ENCODE assay signal across 1 cellular context in genomic region chr4:53582194-53582593, GRCh38.
TF ChIP-seq lines count a peak whose summit lies in the region.

No MANE protein-coding gene starts in this region.

TF ChIP-seq in HepG2, 621 proteins besides CTCF, POLR2A, EP300 and RAD21 (continued from another document):
- TF ChIP-seq ZNF609 (CRISPR knock-in tag; IDR thresholded peaks at IDR 0.05; ENCODE audit: borderline replicate concordance), result peak; percentile 86
- no peak for TF ChIP-seq ZNF382 (CRISPR knock-in tag; IDR thresholded peaks at IDR 0.05; ENCODE audit: borderline replicate concordance)
- TF ChIP-seq, protein P1, sequence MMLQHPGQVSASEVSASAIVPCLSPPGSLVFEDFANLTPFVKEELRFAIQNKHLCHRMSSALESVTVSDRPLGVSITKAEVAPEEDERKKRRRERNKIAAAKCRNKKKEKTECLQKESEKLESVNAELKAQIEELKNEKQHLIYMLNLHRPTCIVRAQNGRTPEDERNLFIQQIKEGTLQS (CRISPR knock-in tag; IDR thresholded peaks at IDR 0.05), result no peak
- TF ChIP-seq RARG (CRISPR knock-in tag; IDR thresholded peaks at IDR 0.05; ENCODE audit: low read depth), result no peak
- TF ChIP-seq, protein P2, sequence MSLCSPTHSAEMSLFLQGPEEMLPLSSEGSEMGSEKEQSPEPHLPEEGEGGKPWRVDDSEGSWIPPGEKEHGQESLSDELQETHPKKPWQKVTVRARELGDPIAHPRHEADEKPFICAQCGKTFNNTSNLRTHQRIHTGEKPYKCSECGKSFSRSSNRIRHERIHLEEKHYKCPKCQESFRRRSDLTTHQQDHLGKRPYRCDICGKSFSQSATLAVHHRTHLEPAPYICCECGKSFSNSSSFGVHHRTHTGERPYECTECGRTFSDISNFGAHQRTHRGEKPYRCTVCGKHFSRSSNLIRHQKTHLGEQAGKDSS (CRISPR knock-in tag; IDR thresholded peaks at IDR 0.05; ENCODE audit: borderline replicate concordance, low read depth), result no peak
- TF ChIP-seq MAFK (conservative IDR thresholded peaks at IDR 0.05 in 1 of 2, IDR thresholded peaks at IDR 0.05 in 1 of 2; ENCODE audit: low read length in 2 of 2), result no peak
- TF ChIP-seq NFRKB (IDR thresholded peaks at IDR 0.05), result no peak
- no peak for TF ChIP-seq ZNF556 (CRISPR knock-in tag; IDR thresholded peaks at IDR 0.05; ENCODE audit: borderline replicate concordance)
- TF ChIP-seq YY1 (IDR thresholded peaks at IDR 0.05; ENCODE audit: insufficient read depth, insufficient replicate concordance, low read depth, low read length), result no peak
- TF ChIP-seq RELA (CRISPR knock-in tag; IDR thresholded peaks at IDR 0.05), result no peak
- no peak for TF ChIP-seq ZSCAN12 (CRISPR knock-in tag; IDR thresholded peaks at IDR 0.05)
- no peak for TF ChIP-seq GATAD1 (CRISPR knock-in tag; IDR thresholded peaks at IDR 0.05)
- TF ChIP-seq SNRNP70 (IDR thresholded peaks at IDR 0.05; ENCODE audit: low read depth, low read length), result no peak
- no peak for TF ChIP-seq ZNF432 (CRISPR knock-in tag; IDR thresholded peaks at IDR 0.05; ENCODE audit: borderline replicate concordance)
- TF ChIP-seq, protein P3, sequence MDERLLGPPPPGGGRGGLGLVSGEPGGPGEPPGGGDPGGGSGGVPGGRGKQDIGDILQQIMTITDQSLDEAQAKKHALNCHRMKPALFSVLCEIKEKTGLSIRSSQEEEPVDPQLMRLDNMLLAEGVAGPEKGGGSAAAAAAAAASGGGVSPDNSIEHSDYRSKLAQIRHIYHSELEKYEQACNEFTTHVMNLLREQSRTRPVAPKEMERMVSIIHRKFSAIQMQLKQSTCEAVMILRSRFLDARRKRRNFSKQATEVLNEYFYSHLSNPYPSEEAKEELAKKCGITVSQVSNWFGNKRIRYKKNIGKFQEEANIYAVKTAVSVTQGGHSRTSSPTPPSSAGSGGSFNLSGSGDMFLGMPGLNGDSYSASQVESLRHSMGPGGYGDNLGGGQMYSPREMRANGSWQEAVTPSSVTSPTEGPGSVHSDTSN (CRISPR knock-in tag; IDR thresholded peaks at IDR 0.05), result no peak
- no peak for TF ChIP-seq MTERF4 (CRISPR knock-in tag; IDR thresholded peaks at IDR 0.05)
- no peak for TF ChIP-seq ZNF501 (CRISPR knock-in tag; IDR thresholded peaks at IDR 0.05)
- no peak for TF ChIP-seq ZNF615 (CRISPR knock-in tag; IDR thresholded peaks at IDR 0.05; ENCODE audit: borderline replicate concordance)
- no peak for TF ChIP-seq KLF13 (CRISPR knock-in tag; IDR thresholded peaks at IDR 0.05)
- TF ChIP-seq SATB2 (CRISPR knock-in tag; IDR thresholded peaks at IDR 0.05), result no peak
- no peak for TF ChIP-seq TCF12 (IDR thresholded peaks at IDR 0.05)
- TF ChIP-seq TCF12 (CRISPR knock-in tag; IDR thresholded peaks at IDR 0.05), result no peak
- no peak for TF ChIP-seq NFIB (CRISPR knock-in tag; IDR thresholded peaks at IDR 0.05; ENCODE audit: borderline replicate concordance)
TF ChIP-seq in HepG2: peak in this region for 72.
